14 cellular contexts compared by ENCODE assay signal in genomic region chr1:84264961-84265360, GRCh38.
"Had no signal": no experiment of that assay in that cellular context is flagged by ENCODE, and none has a peak within 500 bp of the region (broad histone marks: within the 10 kb centered on the region; RNA-seq: fewer than 3 reads in every experiment).

No MANE protein-coding gene starts in this region.

- DNase-seq: colonic mucosa; effector CD4-positive, alpha-beta T cell; endodermal cell; erythroblast; foreskin melanocyte; left colon; mesendoderm; naive thymus-derived CD4-positive, alpha-beta T cell; ovary; right cardiac atrium; stimulated activated CD4-positive, alpha-beta T cell treated with anti-CD3 and anti-CD28 coated beads, Interleukin-4, amount 100 ng/mL, for 24 hours; stimulated activated naive B cell treated with anti-CD40 and anti-IgM and Interleukin-4, amounts not matched to agents 10 μg/mL and 1 μg/mL and 100 μg/mL, for 72 hours; stimulated activated naive CD8-positive, alpha-beta T cell treated with anti-CD3 and anti-CD28 coated beads, Interleukin-15, amount 100 ng/mL, for 72 hours; trophoblast cell had no signal
